In genomic region chr20:2652724-2653510, GRCh38 we compare ENCODE assay signal across 1 cellular context.
TF ChIP-seq lines count a peak whose summit lies in the region.

No MANE protein-coding gene starts in this region.

TF ChIP-seq in WTC11, 78 proteins besides CTCF, POLR2A, EP300 and RAD21 (continued from another document):
- TF ChIP-seq ZNF532 (CRISPR knock-in tag; IDR thresholded peaks at IDR 0.05; ENCODE audit: borderline replicate concordance): no peak
- peak; percentile 45; the same call in 1 of the 2 replicates for TF ChIP-seq TCF7 (CRISPR knock-in tag; IDR thresholded peaks at IDR 0.05; ENCODE audit: low read depth)
- TF ChIP-seq SMAD4 (CRISPR knock-in tag; IDR thresholded peaks at IDR 0.05): no peak
TF ChIP-seq in WTC11: peak in this region for 25.
